25 cellular contexts compared by ENCODE assay signal in genomic region chr4:150357829-150358228, GRCh38.
A peak's percentile ranks its signal among the peaks of the same experiment; 100 is the strongest.
DNase-seq lines count a peak whose midpoint lies in the region; ATAC-seq and TF ChIP-seq lines count a peak whose summit lies in the region.
"Had no signal": no experiment of that assay in that cellular context is flagged by ENCODE, and none has a peak within 500 bp of the region (broad histone marks: within the 10 kb centered on the region; RNA-seq: fewer than 3 reads in every experiment).

No MANE protein-coding gene starts in this region.

- no peak overlapping the region for H3K4me3 Mint-ChIP-seq in mesothelial cell of epicardium
- no peak overlapping the region for H3K4me3 Mint-ChIP-seq in naive thymus-derived CD4-positive, alpha-beta T cell
- H3K4me3 Mint-ChIP-seq: CD14-positive monocyte; CD4-positive, alpha-beta memory T cell; CD4-positive, CD25-positive, alpha-beta regulatory T cell; CD8-positive, alpha-beta memory T cell had no signal

- H3K36me3 ChIP-seq in naive thymus-derived CD4-positive, alpha-beta T cell (ENCODE audit: control insufficient read depth in 2 of 3, insufficient read depth in 3 of 3, low read length in 3 of 3) = no peaks in the 10 kb centered on the region
- H3K36me3 ChIP-seq: BLaER1 had no signal

- CTCF ChIA-PET in naive thymus-derived CD4-positive, alpha-beta T cell (lab: Charles Lee) = no interaction called here

- DNase-seq in SK-N-DZ (ENCODE audit: low spot score) = peak; percentile 87
- no peak for DNase-seq in mesothelial cell of epicardium (ENCODE audit: low spot score in 2 of 2, unreplicated experiment in 2 of 2)
- DNase-seq in activated CD4-positive, alpha-beta T cell treated with anti-CD3 and anti-CD28 coated beads for 1 hour = no peak
- no peak for DNase-seq in naive thymus-derived CD4-positive, alpha-beta T cell
- DNase-seq in NOMO-1 (lab: John Stamatoyannopoulos, UW; ENCODE audit: unreplicated experiment in 2 of 2) = no peak
- DNase-seq in NOMO-1 treated with DMSO at 0.1 percent for 48 hours (lab: John Stamatoyannopoulos, UW; ENCODE audit: unreplicated experiment) = no peak
- DNase-seq: 8988T; ACHN; BE2C; C1 segment of cervical spinal cord; CD4-positive, alpha-beta memory T cell; CD4-positive, CD25-positive, alpha-beta regulatory T cell; CD8-positive, alpha-beta memory T cell; COR-L47; DMS 273 treated with DMSO at 0.1 percent for 48 hours; DMS153; DMS53; DMS79; DND-41; EL; GDM1 had no signal

- H3K27ac ChIP-seq in naive thymus-derived CD4-positive, alpha-beta T cell (ENCODE audit: low read depth, low read length) = no peak overlapping the region
- H3K27ac ChIP-seq: BLaER1 had no signal

- intact Hi-C loops in naive thymus-derived CD4-positive, alpha-beta T cell (cut with micrococcal nuclease) = no loop called here

- peaks cover 48% of the 10 kb centered on the region for H3K4me1 Mint-ChIP-seq in mesothelial cell of epicardium
- H3K4me1 Mint-ChIP-seq in naive thymus-derived CD4-positive, alpha-beta T cell = peaks cover 0 to 5% (median 0%) of the 10 kb centered on the region in 7 donors
- H3K4me1 Mint-ChIP-seq: CD14-positive monocyte had no signal

- TF ChIP-seq CTCF in mesothelial cell of epicardium (IDR thresholded peaks at IDR 0.05; ENCODE audit: unreplicated experiment) = no peak

- peak overlapping the region; percentile 72 for H3K27ac Mint-ChIP-seq in mesothelial cell of epicardium
- H3K27ac Mint-ChIP-seq in naive thymus-derived CD4-positive, alpha-beta T cell = no peak overlapping the region
- H3K27ac Mint-ChIP-seq: CD14-positive monocyte; CD4-positive, alpha-beta memory T cell; CD4-positive, CD25-positive, alpha-beta regulatory T cell had no signal

- H3K4me3 ChIP-seq in naive thymus-derived CD4-positive, alpha-beta T cell (ENCODE audit: low read length) = no peak overlapping the region
- H3K4me3 ChIP-seq: BLaER1, GM12878 had no signal

- no peaks in the 10 kb centered on the region for H3K27me3 ChIP-seq in naive thymus-derived CD4-positive, alpha-beta T cell (ENCODE audit: control insufficient read depth in 2 of 2, insufficient read depth in 2 of 2, low read length in 2 of 2)
- H3K27me3 ChIP-seq: BE2C, BLaER1 had no signal

- no peak for ATAC-seq in SK-N-SH treated with all-trans-retinoic acid at 6 μM for 48 hours
- ATAC-seq in naive thymus-derived CD4-positive, alpha-beta T cell = no peak
- ATAC-seq: GM12878 had no signal

- POLR2A ChIA-PET in naive thymus-derived CD4-positive, alpha-beta T cell (lab: Charles Lee) = no interaction called here

- no peaks in the 10 kb centered on the region for H3K9me3 Mint-ChIP-seq in mesothelial cell of epicardium
- H3K9me3 Mint-ChIP-seq in naive thymus-derived CD4-positive, alpha-beta T cell = no peaks in the 10 kb centered on the region
- H3K9me3 Mint-ChIP-seq: CD14-positive monocyte; CD4-positive, alpha-beta memory T cell; CD4-positive, CD25-positive, alpha-beta regulatory T cell; CD8-positive, alpha-beta memory T cell had no signal

- no peaks in the 10 kb centered on the region for H3K9me3 ChIP-seq in naive thymus-derived CD4-positive, alpha-beta T cell (ENCODE audit: control insufficient read depth in 2 of 3, low read length in 3 of 3)
- H3K9me3 ChIP-seq: BE2C, BLaER1 had no signal

- H3K4me1 ChIP-seq in naive thymus-derived CD4-positive, alpha-beta T cell (ENCODE audit: control insufficient read depth in 2 of 2, insufficient read depth in 2 of 2, low read length in 2 of 2) = no peaks in the 10 kb centered on the region
- H3K4me1 ChIP-seq: BLaER1 had no signal

- no peaks in the 10 kb centered on the region for H3K27me3 Mint-ChIP-seq in mesothelial cell of epicardium (ENCODE audit: low read depth)
- no peaks in the 10 kb centered on the region for H3K27me3 Mint-ChIP-seq in naive thymus-derived CD4-positive, alpha-beta T cell
- H3K27me3 Mint-ChIP-seq: CD4-positive, alpha-beta memory T cell; CD8-positive, alpha-beta memory T cell had no signal

- H3K36me3 Mint-ChIP-seq in mesothelial cell of epicardium = no peaks in the 10 kb centered on the region
- peaks cover 0 to 4% (median 0%) of the 10 kb centered on the region in 5 donors for H3K36me3 Mint-ChIP-seq in naive thymus-derived CD4-positive, alpha-beta T cell
- H3K36me3 Mint-ChIP-seq: CD14-positive monocyte had no signal

TF ChIP-seq in SK-N-SH treated with all-trans-retinoic acid at 6 μM for 48 hours, 23 proteins besides CTCF, POLR2A, EP300 and RAD21:
- TF ChIP-seq ZNF8 (CRISPR knock-in tag; IDR thresholded peaks at IDR 0.05) (no peak), ESRRG (CRISPR knock-in tag; IDR thresholded peaks at IDR 0.05) (no peak), TSHZ2 (CRISPR knock-in tag; IDR thresholded peaks at IDR 0.05) (no peak; the same call in 1 of the 2 replicates), CSDC2 (CRISPR knock-in tag; IDR thresholded peaks at IDR 0.05) (no peak), BACH2 (CRISPR knock-in tag; IDR thresholded peaks at IDR 0.05; ENCODE audit: borderline replicate concordance) (no peak), ISL1 (CRISPR knock-in tag; IDR thresholded peaks at IDR 0.05) (peak; percentile 68), ZC3H10 (CRISPR knock-in tag; IDR thresholded peaks at IDR 0.05) (no peak), TCF4 (CRISPR knock-in tag; IDR thresholded peaks at IDR 0.05; ENCODE audit: borderline replicate concordance) (peak; percentile 65), ZNF70 (CRISPR knock-in tag; IDR thresholded peaks at IDR 0.05) (0 out of 2 replicates have a peak, but pooled peaks have one; percentile 21), ZFP3 (CRISPR knock-in tag; IDR thresholded peaks at IDR 0.05) (no peak), SNAI2 (CRISPR knock-in tag; IDR thresholded peaks at IDR 0.05) (no peak), PPARA (CRISPR knock-in tag; IDR thresholded peaks at IDR 0.05; ENCODE audit: borderline replicate concordance) (no peak), GLIS3 (CRISPR knock-in tag; IDR thresholded peaks at IDR 0.05) (no peak)
